In the genomic region with DNA sequence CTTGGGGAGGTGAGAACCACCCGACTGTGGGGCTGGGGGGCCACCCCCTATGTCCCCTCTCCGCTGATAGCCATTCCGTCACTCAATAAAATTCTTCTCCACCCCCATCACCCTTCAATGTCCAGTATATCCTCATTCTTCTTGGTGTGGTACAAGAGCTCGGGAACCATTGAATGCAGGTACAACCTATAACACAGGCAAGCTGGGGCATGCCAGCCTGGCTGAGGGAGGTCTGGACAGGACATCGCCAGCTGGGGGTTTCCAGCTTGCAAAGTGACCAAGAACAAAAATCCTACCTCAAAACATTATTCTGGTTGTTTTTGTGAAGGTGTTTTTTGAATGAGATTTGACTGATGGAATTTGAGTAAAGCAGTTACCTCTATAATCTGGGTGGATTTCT, we compare ENCODE assay signal across 1 cellular context.
TF ChIP-seq lines count a peak whose summit lies in the region.

No MANE protein-coding gene starts in this region.

TF ChIP-seq in GM23338, 12 proteins besides CTCF, POLR2A, EP300 and RAD21 (continued from another document):
- TF ChIP-seq REST (IDR thresholded peaks at IDR 0.05; ENCODE audit: unreplicated experiment), result no peak
- TF ChIP-seq, protein P1, sequence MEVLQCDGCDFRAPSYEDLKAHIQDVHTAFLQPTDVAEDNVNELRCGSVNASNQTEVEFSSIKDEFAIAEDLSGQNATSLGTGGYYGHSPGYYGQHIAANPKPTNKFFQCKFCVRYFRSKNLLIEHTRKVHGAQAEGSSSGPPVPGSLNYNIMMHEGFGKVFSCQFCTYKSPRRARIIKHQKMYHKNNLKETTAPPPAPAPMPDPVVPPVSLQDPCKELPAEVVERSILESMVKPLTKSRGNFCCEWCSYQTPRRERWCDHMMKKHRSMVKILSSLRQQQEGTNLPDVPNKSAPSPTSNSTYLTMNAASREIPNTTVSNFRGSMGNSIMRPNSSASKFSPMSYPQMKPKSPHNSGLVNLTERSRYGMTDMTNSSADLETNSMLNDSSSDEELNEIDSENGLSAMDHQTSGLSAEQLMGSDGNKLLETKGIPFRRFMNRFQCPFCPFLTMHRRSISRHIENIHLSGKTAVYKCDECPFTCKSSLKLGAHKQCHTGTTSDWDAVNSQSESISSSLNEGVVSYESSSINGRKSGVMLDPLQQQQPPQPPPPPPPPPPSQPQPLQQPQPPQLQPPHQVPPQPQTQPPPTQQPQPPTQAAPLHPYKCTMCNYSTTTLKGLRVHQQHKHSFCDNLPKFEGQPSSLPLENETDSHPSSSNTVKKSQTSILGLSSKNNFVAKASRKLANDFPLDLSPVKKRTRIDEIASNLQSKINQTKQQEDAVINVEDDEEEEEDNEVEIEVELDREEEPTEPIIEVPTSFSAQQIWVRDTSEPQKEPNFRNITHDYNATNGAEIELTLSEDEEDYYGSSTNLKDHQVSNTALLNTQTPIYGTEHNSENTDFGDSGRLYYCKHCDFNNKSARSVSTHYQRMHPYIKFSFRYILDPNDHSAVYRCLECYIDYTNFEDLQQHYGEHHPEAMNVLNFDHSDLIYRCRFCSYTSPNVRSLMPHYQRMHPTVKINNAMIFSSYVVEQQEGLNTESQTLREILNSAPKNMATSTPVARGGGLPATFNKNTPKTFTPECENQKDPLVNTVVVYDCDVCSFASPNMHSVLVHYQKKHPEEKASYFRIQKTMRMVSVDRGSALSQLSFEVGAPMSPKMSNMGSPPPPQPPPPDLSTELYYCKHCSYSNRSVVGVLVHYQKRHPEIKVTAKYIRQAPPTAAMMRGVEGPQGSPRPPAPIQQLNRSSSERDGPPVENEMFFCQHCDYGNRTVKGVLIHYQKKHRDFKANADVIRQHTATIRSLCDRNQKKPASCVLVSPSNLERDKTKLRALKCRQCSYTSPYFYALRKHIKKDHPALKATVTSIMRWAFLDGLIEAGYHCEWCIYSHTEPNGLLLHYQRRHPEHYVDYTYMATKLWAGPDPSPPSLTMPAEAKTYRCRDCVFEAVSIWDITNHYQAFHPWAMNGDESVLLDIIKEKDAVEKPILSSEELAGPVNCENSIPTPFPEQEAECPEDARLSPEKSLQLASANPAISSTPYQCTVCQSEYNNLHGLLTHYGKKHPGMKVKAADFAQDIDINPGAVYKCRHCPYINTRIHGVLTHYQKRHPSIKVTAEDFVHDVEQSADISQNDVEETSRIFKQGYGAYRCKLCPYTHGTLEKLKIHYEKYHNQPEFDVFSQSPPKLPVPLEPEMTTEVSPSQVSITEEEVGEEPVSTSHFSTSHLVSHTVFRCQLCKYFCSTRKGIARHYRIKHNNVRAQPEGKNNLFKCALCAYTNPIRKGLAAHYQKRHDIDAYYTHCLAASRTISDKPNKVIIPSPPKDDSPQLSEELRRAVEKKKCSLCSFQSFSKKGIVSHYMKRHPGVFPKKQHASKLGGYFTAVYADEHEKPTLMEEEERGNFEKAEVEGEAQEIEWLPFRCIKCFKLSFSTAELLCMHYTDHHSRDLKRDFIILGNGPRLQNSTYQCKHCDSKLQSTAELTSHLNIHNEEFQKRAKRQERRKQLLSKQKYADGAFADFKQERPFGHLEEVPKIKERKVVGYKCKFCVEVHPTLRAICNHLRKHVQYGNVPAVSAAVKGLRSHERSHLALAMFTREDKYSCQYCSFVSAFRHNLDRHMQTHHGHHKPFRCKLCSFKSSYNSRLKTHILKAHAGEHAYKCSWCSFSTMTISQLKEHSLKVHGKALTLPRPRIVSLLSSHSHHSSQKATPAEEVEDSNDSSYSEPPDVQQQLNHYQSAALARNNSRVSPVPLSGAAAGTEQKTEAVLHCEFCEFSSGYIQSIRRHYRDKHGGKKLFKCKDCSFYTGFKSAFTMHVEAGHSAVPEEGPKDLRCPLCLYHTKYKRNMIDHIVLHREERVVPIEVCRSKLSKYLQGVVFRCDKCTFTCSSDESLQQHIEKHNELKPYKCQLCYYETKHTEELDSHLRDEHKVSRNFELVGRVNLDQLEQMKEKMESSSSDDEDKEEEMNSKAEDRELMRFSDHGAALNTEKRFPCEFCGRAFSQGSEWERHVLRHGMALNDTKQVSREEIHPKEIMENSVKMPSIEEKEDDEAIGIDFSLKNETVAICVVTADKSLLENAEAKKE (CRISPR knock-in tag; IDR thresholded peaks at IDR 0.05), result no peak
- no peak for TF ChIP-seq EZH2 (IDR thresholded peaks at IDR 0.05; ENCODE audit: low read depth, unreplicated experiment)
